ENCODE assay signal across 6 cellular contexts in genomic region chr12:6871052-6871957, GRCh38. TPM values are rescaled to one million over a fixed set of nuclear protein-coding genes. Genes with fewer than 3 reads are reported as not detected.
DNase-seq lines count a peak whose midpoint lies in the region; ATAC-seq, FAIRE-seq and TF ChIP-seq lines count a peak whose summit lies in the region.

No MANE protein-coding gene starts in this region.

- BruUV-seq in HepG2 (replicated peaks; lab: Mats Ljungman, UMichigan) = no TSS peak

- DNase-seq in activated effector memory CD4-positive, alpha-beta T cell treated with anti-CD3 and anti-CD28 coated beads, Interleukin-2, amount 50 U/mL, for 16 hours = peak; percentile 75
- DNase-seq in activated effector memory CD4-positive, alpha-beta T cell treated with Interleukin-2 at 50 U/mL for 16 hours = no peak
- peak; percentile 71 for DNase-seq in activated CD8-positive, alpha-beta memory T cell treated with anti-CD3 and anti-CD28 coated beads, Interleukin-2, amount 10 ng/mL, durations not matched to agents 7 days and 5 days
- DNase-seq in HepG2 (ENCODE audit: low spot score) = no peak
- DNase-seq in GM19239 (ENCODE audit: insufficient read length, low spot score) = no peak

- peaks cover 60% of the 10 kb centered on the region for H3K4me1 Mint-ChIP-seq in activated CD8-positive, alpha-beta memory T cell treated with anti-CD3 and anti-CD28 coated beads, Interleukin-2, amount 10 ng/mL, durations not matched to agents 7 days and 5 days

- H3K9me3 Mint-ChIP-seq in activated CD8-positive, alpha-beta memory T cell treated with anti-CD3 and anti-CD28 coated beads, Interleukin-2, amount 10 ng/mL, durations not matched to agents 7 days and 5 days (ENCODE audit: low read depth) = no peaks in the 10 kb centered on the region

- 0 out of 2 replicates have a peak overlapping the region, but pooled peaks have one; percentile 86 for H3K9ac ChIP-seq in HepG2 (ENCODE audit: insufficient read depth, low read depth, low read length)

- H3K36me3 Mint-ChIP-seq in activated CD8-positive, alpha-beta memory T cell treated with anti-CD3 and anti-CD28 coated beads, Interleukin-2, amount 10 ng/mL, durations not matched to agents 7 days and 5 days = peaks cover 50% of the 10 kb centered on the region

- POLR2A ChIA-PET in HepG2 (lab: Yijun Ruan, JAX) = interaction anchor here (1.4 to 3.9 kb wide), 11 partner anchors 11 to 186 kb away, joined by 3 to 73 read pairs (median 15); partner anchors contain the start of genes CDCA3, COPS7A, ENO2 and LRRC23

- TF ChIP-seq RAD21 in HepG2 (CRISPR knock-in tag; IDR thresholded peaks at IDR 0.05) = no peak; the same call in 1 of the 2 replicates

- peak overlapping the region; percentile 36 for H3K27ac ChIP-seq in HepG2 (ENCODE audit: extremely low read length, insufficient read depth, low read length)

- peak in 1 of 2 experiments; percentile 41; a peak in 2 of 4 replicates for TF ChIP-seq POLR2A in HepG2 (IDR thresholded peaks at IDR 0.05; ENCODE audit: insufficient read depth in 1 of 2, low read depth in 2 of 2, low read length in 2 of 2)

- H3K36me3 ChIP-seq in HepG2 (replicated peaks in 1 of 2; ENCODE audit: control insufficient read depth in 1 of 2, insufficient read depth in 2 of 2, low read length in 2 of 2) = peaks cover 12 to 14% of the 10 kb centered on the region in 2 experiments

- in situ Hi-C loops in HepG2 (cut with HindIII; ENCODE audit: extremely low pct_ligation_motif_present, low pct_unique_long_range_greater_than_20kb) = no loop called here

- ATAC-seq in activated CD8-positive, alpha-beta memory T cell treated with anti-CD3 and anti-CD28 coated beads, Interleukin-2, amount 10 ng/mL, durations not matched to agents 7 days and 5 days = peak; percentile 6
- ATAC-seq in HepG2 (peak; percentile 9), HG02885 (IDR thresholded peaks at IDR 0.05; ENCODE audit: poor library complexity, unreplicated experiment) (no peak)

- intact Hi-C loops in HepG2 (cut with micrococcal nuclease; ENCODE audit: unreplicated experiment) = no loop called here

- CTCF ChIA-PET in activated CD8-positive, alpha-beta memory T cell treated with anti-CD3 and anti-CD28 coated beads, Interleukin-2, amount 10 ng/mL, durations not matched to agents 7 days and 5 days (lab: Charles Lee) = interaction anchor here (1.1 to 7.3 kb wide), 30 partner anchors 9 to 318 kb away, joined by 3 to 90 read pairs (median 10); partner anchors contain the start of genes C12orf57, CDCA3, COPS7A and LAG3
- CTCF ChIA-PET in HepG2 (lab: Yijun Ruan, JAX; ENCODE audit: low intra/inter-chr PET ratio, low total read pairs) = interaction anchor here (2.4 kb wide), 1 partner anchor 20 kb away, joined by 24 read pairs; no protein-coding TSS in a partner anchor

- peaks cover 44% of the 10 kb centered on the region for H4K20me1 ChIP-seq in HepG2 (ENCODE audit: insufficient read depth, low read length)

- H3K27me3 Mint-ChIP-seq in activated CD8-positive, alpha-beta memory T cell treated with anti-CD3 and anti-CD28 coated beads, Interleukin-2, amount 10 ng/mL, durations not matched to agents 7 days and 5 days = no peaks in the 10 kb centered on the region

- peaks cover 29% of the 10 kb centered on the region for H3K79me2 ChIP-seq in HepG2 (ENCODE audit: insufficient read depth, low read length)

- 86% methylated on average over 9 of the region's 12 CpGs for WGBS in HepG2 (ENCODE audit: low lambda C conversion rate)

- no peak overlapping the region for H2AFZ ChIP-seq in HepG2 (ENCODE audit: low read length)

- no peak for FAIRE-seq in HepG2 (lab: Jason Lieb, UNC)
- FAIRE-seq in GM19239 (lab: Jason Lieb, UNC) = no peak

- peak overlapping the region; percentile 93 for H3K4me2 ChIP-seq in HepG2 (ENCODE audit: low read depth, low read length)

- peak overlapping the region in 1 of 3 experiments; percentile 95; a peak in 3 of 6 replicates for H3K4me3 ChIP-seq in HepG2 (replicated peaks in 1 of 3; ENCODE audit: insufficient read depth in 1 of 3, low read depth in 2 of 3, low read length in 3 of 3)

- H3K27me3 ChIP-seq in HepG2 (ENCODE audit: control insufficient read depth in 1 of 2, insufficient read depth in 2 of 2, low read length in 2 of 2) = no peaks in the 10 kb centered on the region; a peak in 1 of 5 replicates

- H3K9me3 ChIP-seq in HepG2 (ENCODE audit: low read length) = no peaks in the 10 kb centered on the region

- peaks cover 55% of the 10 kb centered on the region for H3K4me1 ChIP-seq in HepG2 (ENCODE audit: insufficient read depth, low read length)

- H3K4me3 Mint-ChIP-seq in activated CD8-positive, alpha-beta memory T cell treated with anti-CD3 and anti-CD28 coated beads, Interleukin-2, amount 10 ng/mL, durations not matched to agents 7 days and 5 days = peak overlapping the region; percentile 77

- H3K27ac Mint-ChIP-seq in activated CD8-positive, alpha-beta memory T cell treated with anti-CD3 and anti-CD28 coated beads, Interleukin-2, amount 10 ng/mL, durations not matched to agents 7 days and 5 days = peak overlapping the region; percentile 91

- no peak for TF ChIP-seq CTCF in HepG2 (CRISPR knock-in tag; IDR thresholded peaks at IDR 0.05)

- TF ChIP-seq EP300 in HepG2 (IDR thresholded peaks at IDR 0.05; ENCODE audit: low read depth in 2 of 2, low read length in 2 of 2) (no peak), HepG2 (CRISPR knock-in tag; IDR thresholded peaks at IDR 0.05; ENCODE audit: borderline replicate concordance) (no peak)

RNA-seq across cellular contexts. Expression of gene SPSB2, which starts 1.8 kb away (rescaled TPM):
- 10 to 100 TPM; 10.5 to 14.4 TPM for total RNA-seq in activated CD8-positive, alpha-beta memory T cell treated with anti-CD3 and anti-CD28 coated beads, Interleukin-2, amount 10 ng/mL, durations not matched to agents 7 days and 5 days
- total RNA-seq in HepG2 (2016; rRNA removed; fragmentation: Illumina TruSeq; extraction: Trizol) = 4.0 and 6.2 TPM in 2 replicates
- total RNA-seq in HepG2 (2016; cell fraction: cytosol; rRNA removed; fragmentation: Illumina TruSeq; extraction: Trizol; ENCODE audit: low read depth) = 2.5 and 2.9 TPM in 2 replicates
- 4.0 and 5.3 TPM in 2 replicates for total RNA-seq in HepG2 (2016; cell fraction: insoluble cytoplasmic fraction; rRNA removed; fragmentation: Illumina TruSeq; extraction: Trizol)
- 3.2 and 4.9 TPM in 2 replicates for total RNA-seq in HepG2 (2016; cell fraction: membrane; rRNA removed; fragmentation: Illumina TruSeq; extraction: Trizol)
- total RNA-seq in HepG2 (2016; cell fraction: nucleus; rRNA removed; fragmentation: Illumina TruSeq; extraction: Trizol) = 4.0 and 4.3 TPM in 2 replicates
- polyA plus RNA-seq in HepG2 (2011; rRNA removed) = 1.9 and 2.0 TPM in 2 replicates
- 1.8 and 2.4 TPM in 2 replicates for polyA plus RNA-seq in HepG2 (2011; cell fraction: cytosol; rRNA removed)
- 2.1 and 2.8 TPM in 2 replicates for polyA plus RNA-seq in HepG2 (2011; cell fraction: nucleus; rRNA removed)
- polyA plus RNA-seq in HepG2 (2012) = 1.7 and 2.0 TPM in 2 replicates
- 2.0 and 2.2 TPM in 2 replicates for polyA plus RNA-seq in HepG2 (2016; cell fraction: cytosol; fragmentation: Illumina TruSeq; extraction: Trizol; ENCODE audit: low read depth)
- 4.2 and 5.3 TPM in 2 replicates for polyA plus RNA-seq in HepG2 (2016; cell fraction: insoluble cytoplasmic fraction; fragmentation: Illumina TruSeq; extraction: Trizol; ENCODE audit: low read depth)
- polyA plus RNA-seq in HepG2 (2016; cell fraction: membrane; fragmentation: Illumina TruSeq; extraction: Trizol; ENCODE audit: low read depth) = 2.5 and 2.9 TPM in 2 replicates
- 7.1 and 7.6 TPM in 2 replicates for polyA plus RNA-seq in HepG2 (2016; cell fraction: nucleus; fragmentation: Illumina TruSeq; extraction: Trizol; ENCODE audit: insufficient read depth, low read depth)
- 2.3 and 4.3 TPM in 2 replicates for polyA minus RNA-seq in HepG2 (2011; rRNA and poly(A)+ RNA removed; ENCODE audit: low replicate concordance)
- polyA minus RNA-seq in HepG2 (2011; cell fraction: cytosol; rRNA and poly(A)+ RNA removed) = 0.97 TPM in 1 of 2 replicates, not detected in the other
- 1.7 and 4.4 TPM in 2 replicates for polyA minus RNA-seq in HepG2 (2011; cell fraction: nucleus; rRNA and poly(A)+ RNA removed)

RNA-seq across cellular contexts. Expression of gene TPI1, which starts 4.0 kb away (rescaled TPM):
- 1,000 to 10,000 TPM; 1,086 to 1,277 TPM for total RNA-seq in activated CD8-positive, alpha-beta memory T cell treated with anti-CD3 and anti-CD28 coated beads, Interleukin-2, amount 10 ng/mL, durations not matched to agents 7 days and 5 days
- 945 and 1,237 TPM in 2 replicates for total RNA-seq in HepG2 (2016; rRNA removed; fragmentation: Illumina TruSeq; extraction: Trizol)
- 140 and 155 TPM in 2 replicates for total RNA-seq in HepG2 (2016; cell fraction: cytosol; rRNA removed; fragmentation: Illumina TruSeq; extraction: Trizol; ENCODE audit: low read depth)
- total RNA-seq in HepG2 (2016; cell fraction: insoluble cytoplasmic fraction; rRNA removed; fragmentation: Illumina TruSeq; extraction: Trizol) = 973 and 1,308 TPM in 2 replicates
- total RNA-seq in HepG2 (2016; cell fraction: membrane; rRNA removed; fragmentation: Illumina TruSeq; extraction: Trizol) = 225 and 227 TPM in 2 replicates
- 304 and 321 TPM in 2 replicates for total RNA-seq in HepG2 (2016; cell fraction: nucleus; rRNA removed; fragmentation: Illumina TruSeq; extraction: Trizol)
- 2,303 and 2,535 TPM in 2 replicates for polyA plus RNA-seq in HepG2 (2011; rRNA removed)
- 2,411 and 2,863 TPM in 2 replicates for polyA plus RNA-seq in HepG2 (2011; cell fraction: cytosol; rRNA removed)
- 791 and 898 TPM in 2 replicates for polyA plus RNA-seq in HepG2 (2011; cell fraction: nucleus; rRNA removed)
- polyA plus RNA-seq in HepG2 (2012) = 761 and 831 TPM in 2 replicates
- 144 and 145 TPM in 2 replicates for polyA plus RNA-seq in HepG2 (2016; cell fraction: cytosol; fragmentation: Illumina TruSeq; extraction: Trizol; ENCODE audit: low read depth)
- 1,111 and 1,213 TPM in 2 replicates for polyA plus RNA-seq in HepG2 (2016; cell fraction: insoluble cytoplasmic fraction; fragmentation: Illumina TruSeq; extraction: Trizol; ENCODE audit: low read depth)
- polyA plus RNA-seq in HepG2 (2016; cell fraction: membrane; fragmentation: Illumina TruSeq; extraction: Trizol; ENCODE audit: low read depth) = 192 and 205 TPM in 2 replicates
- 439 and 458 TPM in 2 replicates for polyA plus RNA-seq in HepG2 (2016; cell fraction: nucleus; fragmentation: Illumina TruSeq; extraction: Trizol; ENCODE audit: insufficient read depth, low read depth)
- polyA minus RNA-seq in HepG2 (2011; rRNA and poly(A)+ RNA removed; ENCODE audit: low replicate concordance) = 3,388 and 3,474 TPM in 2 replicates
- 607 and 618 TPM in 2 replicates for polyA minus RNA-seq in HepG2 (2011; cell fraction: cytosol; rRNA and poly(A)+ RNA removed)
- 242 and 287 TPM in 2 replicates for polyA minus RNA-seq in HepG2 (2011; cell fraction: nucleus; rRNA and poly(A)+ RNA removed)

RNA-seq across cellular contexts. Expression of gene USP5, which starts 19.4 kb away (rescaled TPM):
- 100 to 1,000 TPM in 1 of 2 experiments, 10 to 100 TPM in 1; 98.8 to 129 TPM for total RNA-seq in activated CD8-positive, alpha-beta memory T cell treated with anti-CD3 and anti-CD28 coated beads, Interleukin-2, amount 10 ng/mL, durations not matched to agents 7 days and 5 days
- 53.4 and 56.0 TPM in 2 replicates for total RNA-seq in HepG2 (2016; rRNA removed; fragmentation: Illumina TruSeq; extraction: Trizol)
- total RNA-seq in HepG2 (2016; cell fraction: cytosol; rRNA removed; fragmentation: Illumina TruSeq; extraction: Trizol; ENCODE audit: low read depth) = 5.2 and 5.4 TPM in 2 replicates
- total RNA-seq in HepG2 (2016; cell fraction: insoluble cytoplasmic fraction; rRNA removed; fragmentation: Illumina TruSeq; extraction: Trizol) = 45.2 and 58.2 TPM in 2 replicates
- total RNA-seq in HepG2 (2016; cell fraction: membrane; rRNA removed; fragmentation: Illumina TruSeq; extraction: Trizol) = 10.8 and 12.8 TPM in 2 replicates
- 32.6 and 33.8 TPM in 2 replicates for total RNA-seq in HepG2 (2016; cell fraction: nucleus; rRNA removed; fragmentation: Illumina TruSeq; extraction: Trizol)
- polyA plus RNA-seq in HepG2 (2011; rRNA removed) = 39.6 and 42.8 TPM in 2 replicates
- 27.0 and 32.1 TPM in 2 replicates for polyA plus RNA-seq in HepG2 (2011; cell fraction: cytosol; rRNA removed)
- 68.8 and 89.3 TPM in 2 replicates for polyA plus RNA-seq in HepG2 (2011; cell fraction: nucleus; rRNA removed)
- 27.9 and 33.1 TPM in 2 replicates for polyA plus RNA-seq in HepG2 (2012)
- 4.2 and 4.5 TPM in 2 replicates for polyA plus RNA-seq in HepG2 (2016; cell fraction: cytosol; fragmentation: Illumina TruSeq; extraction: Trizol; ENCODE audit: low read depth)
- polyA plus RNA-seq in HepG2 (2016; cell fraction: insoluble cytoplasmic fraction; fragmentation: Illumina TruSeq; extraction: Trizol; ENCODE audit: low read depth) = 34.9 and 45.9 TPM in 2 replicates
- polyA plus RNA-seq in HepG2 (2016; cell fraction: membrane; fragmentation: Illumina TruSeq; extraction: Trizol; ENCODE audit: low read depth) = 7.6 and 9.6 TPM in 2 replicates
- polyA plus RNA-seq in HepG2 (2016; cell fraction: nucleus; fragmentation: Illumina TruSeq; extraction: Trizol; ENCODE audit: insufficient read depth, low read depth) = 58.8 and 61.0 TPM in 2 replicates
- polyA minus RNA-seq in HepG2 (2011; rRNA and poly(A)+ RNA removed; ENCODE audit: low replicate concordance) = 91.2 and 159 TPM in 2 replicates
- 29.6 and 30.0 TPM in 2 replicates for polyA minus RNA-seq in HepG2 (2011; cell fraction: cytosol; rRNA and poly(A)+ RNA removed)
- polyA minus RNA-seq in HepG2 (2011; cell fraction: nucleus; rRNA and poly(A)+ RNA removed) = 21.5 and 25.2 TPM in 2 replicates

RNA-seq across cellular contexts. Expression of gene CDCA3, which starts 20.2 kb away (rescaled TPM):
- 100 to 1,000 TPM in 1 of 2 experiments, 10 to 100 TPM in 1; 89.1 to 125 TPM for total RNA-seq in activated CD8-positive, alpha-beta memory T cell treated with anti-CD3 and anti-CD28 coated beads, Interleukin-2, amount 10 ng/mL, durations not matched to agents 7 days and 5 days
- 51.9 and 56.5 TPM in 2 replicates for total RNA-seq in HepG2 (2016; rRNA removed; fragmentation: Illumina TruSeq; extraction: Trizol)
- 18.2 and 19.1 TPM in 2 replicates for total RNA-seq in HepG2 (2016; cell fraction: cytosol; rRNA removed; fragmentation: Illumina TruSeq; extraction: Trizol; ENCODE audit: low read depth)
- total RNA-seq in HepG2 (2016; cell fraction: insoluble cytoplasmic fraction; rRNA removed; fragmentation: Illumina TruSeq; extraction: Trizol) = 50.0 and 55.6 TPM in 2 replicates
- total RNA-seq in HepG2 (2016; cell fraction: membrane; rRNA removed; fragmentation: Illumina TruSeq; extraction: Trizol) = 20.4 and 21.6 TPM in 2 replicates
- total RNA-seq in HepG2 (2016; cell fraction: nucleus; rRNA removed; fragmentation: Illumina TruSeq; extraction: Trizol) = 31.7 and 43.0 TPM in 2 replicates
- polyA plus RNA-seq in HepG2 (2011; rRNA removed) = 21.8 and 32.7 TPM in 2 replicates
- 13.5 and 33.7 TPM in 2 replicates for polyA plus RNA-seq in HepG2 (2011; cell fraction: cytosol; rRNA removed)
- 64.2 and 90.2 TPM in 2 replicates for polyA plus RNA-seq in HepG2 (2011; cell fraction: nucleus; rRNA removed)
- 11.7 and 21.3 TPM in 2 replicates for polyA plus RNA-seq in HepG2 (2012)
- polyA plus RNA-seq in HepG2 (2016; cell fraction: cytosol; fragmentation: Illumina TruSeq; extraction: Trizol; ENCODE audit: low read depth) = 16.4 and 16.7 TPM in 2 replicates
- polyA plus RNA-seq in HepG2 (2016; cell fraction: insoluble cytoplasmic fraction; fragmentation: Illumina TruSeq; extraction: Trizol; ENCODE audit: low read depth) = 57.9 and 60.0 TPM in 2 replicates
- 15.5 and 16.6 TPM in 2 replicates for polyA plus RNA-seq in HepG2 (2016; cell fraction: membrane; fragmentation: Illumina TruSeq; extraction: Trizol; ENCODE audit: low read depth)
- polyA plus RNA-seq in HepG2 (2016; cell fraction: nucleus; fragmentation: Illumina TruSeq; extraction: Trizol; ENCODE audit: insufficient read depth, low read depth) = 101 and 114 TPM in 2 replicates
- polyA minus RNA-seq in HepG2 (2011; rRNA and poly(A)+ RNA removed; ENCODE audit: low replicate concordance) = 37.9 and 93.4 TPM in 2 replicates
- polyA minus RNA-seq in HepG2 (2011; cell fraction: cytosol; rRNA and poly(A)+ RNA removed) = 13.8 and 22.5 TPM in 2 replicates
- polyA minus RNA-seq in HepG2 (2011; cell fraction: nucleus; rRNA and poly(A)+ RNA removed) = 19.8 and 31.5 TPM in 2 replicates

RNA-seq across cellular contexts. Expression of gene GNB3, which starts 30.6 kb away (rescaled TPM):
- total RNA-seq in activated CD8-positive, alpha-beta memory T cell treated with anti-CD3 and anti-CD28 coated beads, Interleukin-2, amount 10 ng/mL, durations not matched to agents 7 days and 5 days = under 1 TPM in 1 of 2 experiments, not detected in 1; 0.12 TPM
- total RNA-seq in HepG2 (2016; rRNA removed; fragmentation: Illumina TruSeq; extraction: Trizol) = 0.17 and 1.3 TPM in 2 replicates
- total RNA-seq in HepG2 (2016; cell fraction: cytosol; rRNA removed; fragmentation: Illumina TruSeq; extraction: Trizol; ENCODE audit: low read depth) = 0.26 and 0.30 TPM in 2 replicates
- 0.15 and 0.84 TPM in 2 replicates for total RNA-seq in HepG2 (2016; cell fraction: insoluble cytoplasmic fraction; rRNA removed; fragmentation: Illumina TruSeq; extraction: Trizol)
- total RNA-seq in HepG2 (2016; cell fraction: membrane; rRNA removed; fragmentation: Illumina TruSeq; extraction: Trizol) = 0.14 and 0.46 TPM in 2 replicates
- 0.84 and 2.6 TPM in 2 replicates for total RNA-seq in HepG2 (2016; cell fraction: nucleus; rRNA removed; fragmentation: Illumina TruSeq; extraction: Trizol)
- polyA plus RNA-seq in HepG2 (2011; rRNA removed) = 3.6 and 3.8 TPM in 2 replicates
- polyA plus RNA-seq in HepG2 (2011; cell fraction: cytosol; rRNA removed) = 0.58 and 1.0 TPM in 2 replicates
- 31.0 and 48.1 TPM in 2 replicates for polyA plus RNA-seq in HepG2 (2011; cell fraction: nucleus; rRNA removed)
- 1.9 and 2.1 TPM in 2 replicates for polyA plus RNA-seq in HepG2 (2012)
- polyA plus RNA-seq in HepG2 (2016; cell fraction: cytosol; fragmentation: Illumina TruSeq; extraction: Trizol; ENCODE audit: low read depth) = 0.17 and 0.24 TPM in 2 replicates
- polyA plus RNA-seq in HepG2 (2016; cell fraction: insoluble cytoplasmic fraction; fragmentation: Illumina TruSeq; extraction: Trizol; ENCODE audit: low read depth) = 0.56 and 0.57 TPM in 2 replicates
- polyA plus RNA-seq in HepG2 (2016; cell fraction: membrane; fragmentation: Illumina TruSeq; extraction: Trizol; ENCODE audit: low read depth) = 0.18 and 0.34 TPM in 2 replicates
- polyA plus RNA-seq in HepG2 (2016; cell fraction: nucleus; fragmentation: Illumina TruSeq; extraction: Trizol; ENCODE audit: insufficient read depth, low read depth) = 9.0 and 13.6 TPM in 2 replicates
- polyA minus RNA-seq in HepG2 (2011; rRNA and poly(A)+ RNA removed; ENCODE audit: low replicate concordance) = 0.07 and 2.9 TPM in 2 replicates
- not detected in 2 replicates for polyA minus RNA-seq in HepG2 (2011; cell fraction: cytosol; rRNA and poly(A)+ RNA removed)
- polyA minus RNA-seq in HepG2 (2011; cell fraction: nucleus; rRNA and poly(A)+ RNA removed) = 8.1 and 8.2 TPM in 2 replicates

Comparison
In these comparisons a context has a peak if more than half of its experiments do, and no peak if none do; other contexts are left out.
1. DNase-seq: peak in activated effector memory CD4-positive, alpha-beta T cell treated with anti-CD3 and anti-CD28 coated beads, Interleukin-2, amount 50 U/mL, for 16 hours (single experiment) and activated CD8-positive, alpha-beta memory T cell treated with anti-CD3 and anti-CD28 coated beads, Interleukin-2, amount 10 ng/mL, durations not matched to agents 7 days and 5 days (single experiment); none in activated effector memory CD4-positive, alpha-beta T cell treated with Interleukin-2 at 50 U/mL for 16 hours (single experiment), HepG2 (single experiment) and GM19239 (single experiment).